Comparison of ENCODE assay signal across 9 cellular contexts in genomic region chr10:78304091-78305045, GRCh38.
DNase-seq lines count a peak whose midpoint lies in the region; TF ChIP-seq lines count a peak whose summit lies in the region.
"Had no signal": no experiment of that assay in that cellular context is flagged by ENCODE, and none has a peak within 500 bp of the region (broad histone marks: within the 10 kb centered on the region; RNA-seq: fewer than 3 reads in every experiment).

No MANE protein-coding gene starts in this region.

- H3K4me1 ChIP-seq in MM.1S (ENCODE audit: low read length) (peaks cover 11% of the 10 kb centered on the region), colonic mucosa (no peaks in the 10 kb centered on the region), tibial nerve (peaks cover 0 to 18% (median 1%) of the 10 kb centered on the region in 4 donors)

- no peaks in the 10 kb centered on the region for H3K9me3 Mint-ChIP-seq in Calu3 (ENCODE audit: low read depth, unreplicated experiment)

- H3K27me3 Mint-ChIP-seq in Calu3 (ENCODE audit: unreplicated experiment) = peaks cover 46% of the 10 kb centered on the region

- no peak overlapping the region for H3K27ac Mint-ChIP-seq in Calu3 (ENCODE audit: unreplicated experiment)

- H4K20me1 ChIP-seq in MM.1S (ENCODE audit: insufficient read depth, low read length) (no peaks in the 10 kb centered on the region), neural cell (ENCODE audit: insufficient read depth) (no peaks in the 10 kb centered on the region)

- H2AFZ ChIP-seq in MM.1S (ENCODE audit: low read length) (no peak overlapping the region), neural cell (ENCODE audit: low read depth, low read length) (no peak overlapping the region)

- H3K9me3 ChIP-seq in MM.1S (replicated peaks; ENCODE audit: insufficient read depth, low read length) (no peaks in the 10 kb centered on the region), colonic mucosa (no peaks in the 10 kb centered on the region), neural cell (ENCODE audit: low read length) (no peaks in the 10 kb centered on the region), tibial nerve (no peaks in the 10 kb centered on the region)

- TF ChIP-seq EP300 in neural cell (conservative IDR thresholded peaks at IDR 0.05; ENCODE audit: poor library complexity, severe bottlenecking) (no peak), tibial nerve (IDR thresholded peaks at IDR 0.05) (no peak)

- CTCF ChIA-PET in Calu3 (lab: Charles Lee) = interaction anchor here (1.6 to 2.2 kb wide), 2 partner anchors 48 to 257 kb away, joined by 3 to 6 read pairs; no protein-coding TSS in a partner anchor

- no peak for TF ChIP-seq RAD21 in neural cell (conservative IDR thresholded peaks at IDR 0.05)

- H3F3A ChIP-seq in MM.1S (ENCODE audit: insufficient read depth, low read length) (no peaks in the 10 kb centered on the region), neural cell (ENCODE audit: insufficient read depth, low read length, poor library complexity, severe bottlenecking) (no peaks in the 10 kb centered on the region)

- DNase-seq in MM.1S = no peak
- peak; percentile 17 for DNase-seq in colonic mucosa
- no peak for DNase-seq in tibial nerve (ENCODE audit: low spot score in 2 of 2)
- DNase-seq in Calu3 = no peak
- DNase-seq in GDM1 (lab: John Stamatoyannopoulos, UW) = no peak
- no peak for DNase-seq in NCI-H774 (lab: John Stamatoyannopoulos, UW)
- DNase-seq: stimulated activated CD4-positive, alpha-beta T cell treated with anti-CD3 and anti-CD28 coated beads, Interleukin-1b, Interleukin-23, amount 100 ng/mL, for 48 hours had no signal

- H3K27ac ChIP-seq in C4-2B = peak overlapping the region; percentile 97
- H3K27ac ChIP-seq in MM.1S (ENCODE audit: low read length) = no peak overlapping the region
- H3K27ac ChIP-seq in colonic mucosa = no peak overlapping the region
- H3K27ac ChIP-seq in neural cell (ENCODE audit: low read length) = peak overlapping the region; percentile 87
- H3K27ac ChIP-seq in tibial nerve = peak overlapping the region in 1 of 4 donors; percentile 86

- no peak for TF ChIP-seq POLR2A in tibial nerve (IDR thresholded peaks at IDR 0.05)

- TF ChIP-seq CTCF in C4-2B (conservative IDR thresholded peaks at IDR 0.05) = no peak
- no peak for TF ChIP-seq CTCF in MM.1S (IDR thresholded peaks at IDR 0.05; ENCODE audit: low read length)
- no peak for TF ChIP-seq CTCF in colonic mucosa (IDR thresholded peaks at IDR 0.05)
- no peak for TF ChIP-seq CTCF in neural cell (IDR thresholded peaks at IDR 0.05; ENCODE audit: poor library complexity, severe bottlenecking)
- TF ChIP-seq CTCF in tibial nerve (IDR thresholded peaks at IDR 0.05) = no peak
- TF ChIP-seq CTCF in Calu3 (IDR thresholded peaks at IDR 0.05; ENCODE audit: unreplicated experiment) = no peak

- WGBS in tibial nerve, 2 donors = 91% methylated on average over 12 of the region's 12 CpGs

- H3K9ac ChIP-seq in MM.1S (ENCODE audit: low read length) = no peak overlapping the region
- no peak overlapping the region for H3K9ac ChIP-seq in colonic mucosa (ENCODE audit: low read depth in 2 of 2, low read length in 2 of 2)
- peak overlapping the region; percentile 85 for H3K9ac ChIP-seq in neural cell (ENCODE audit: low read length)

- H3K27me3 ChIP-seq in MM.1S (replicated peaks; ENCODE audit: insufficient read depth, low read length) (no peaks in the 10 kb centered on the region), colonic mucosa (no peaks in the 10 kb centered on the region), neural cell (ENCODE audit: insufficient read depth, low read depth, low read length) (no peaks in the 10 kb centered on the region), tibial nerve (no peaks in the 10 kb centered on the region)

- no peaks in the 10 kb centered on the region for H3K9me2 ChIP-seq in MM.1S (replicated peaks; ENCODE audit: insufficient read depth, low read length)
- no peaks in the 10 kb centered on the region for H3K9me2 ChIP-seq in neural cell (ENCODE audit: insufficient read depth, low read length)

- no peak overlapping the region for H3K4me3 ChIP-seq in MM.1S (ENCODE audit: low read length)
- H3K4me3 ChIP-seq in colonic mucosa = no peak overlapping the region
- H3K4me3 ChIP-seq in neural cell (ENCODE audit: low read length) = no peak overlapping the region
- no peak overlapping the region for H3K4me3 ChIP-seq in tibial nerve

- H3K4me1 Mint-ChIP-seq in Calu3 (ENCODE audit: low read depth, unreplicated experiment) = peaks cover 7% of the 10 kb centered on the region

- BruUV-seq in Calu3 (replicated peaks; lab: Mats Ljungman, UMichigan) = no TSS peak

- H3K36me3 ChIP-seq in MM.1S (replicated peaks; ENCODE audit: insufficient read depth, low read length) = no peaks in the 10 kb centered on the region
- H3K36me3 ChIP-seq in colonic mucosa = no peaks in the 10 kb centered on the region
- no peaks in the 10 kb centered on the region for H3K36me3 ChIP-seq in neural cell (ENCODE audit: insufficient read depth, low read length)
- H3K36me3 ChIP-seq in tibial nerve = no peaks in the 10 kb centered on the region

- H3K79me2 ChIP-seq in MM.1S (ENCODE audit: low read length) (no peaks in the 10 kb centered on the region), neural cell (replicated peaks; ENCODE audit: insufficient read depth, low read length) (no peaks in the 10 kb centered on the region)

- H3K36me3 Mint-ChIP-seq in Calu3 (ENCODE audit: insufficient read depth, unreplicated experiment) = peaks cover 13% of the 10 kb centered on the region

- H3K4me3 Mint-ChIP-seq in Calu3 (ENCODE audit: low read depth, unreplicated experiment) = no peak overlapping the region

- intact Hi-C loops in colonic mucosa (cut with DNase I) = loop anchor here (10.0 kb wide), 2 partner anchors 260 to 890 kb away; no protein-coding TSS in a partner anchor
- intact Hi-C loops in Calu3 (cut with micrococcal nuclease; ENCODE audit: unreplicated experiment) = loop anchor here (5.0 kb wide), 1 partner anchor 763 kb away; the partner anchor contains the start of gene ZMIZ1

- H3K4me2 ChIP-seq in MM.1S (ENCODE audit: low read depth, low read length) (peak overlapping the region; percentile 98; the same call in 1 of the 2 replicates), neural cell (ENCODE audit: low read length) (no peak overlapping the region)

TF ChIP-seq in neural cell, 6 proteins besides CTCF, POLR2A, EP300 and RAD21:
- TF ChIP-seq EZH2 (IDR thresholded peaks at IDR 0.05; ENCODE audit: borderline replicate concordance, insufficient read depth, low read length, poor library complexity, severe bottlenecking) (no peak), MXI1 (conservative IDR thresholded peaks at IDR 0.05; ENCODE audit: poor library complexity, severe bottlenecking) (no peak), SMC3 (conservative IDR thresholded peaks at IDR 0.05; ENCODE audit: poor library complexity) (no peak), POLR2AphosphoS5 (IDR thresholded peaks at IDR 0.05) (no peak), TAF1 (IDR thresholded peaks at IDR 0.05; ENCODE audit: low read depth) (no peak)
- TF ChIP-seq, protein P1, sequence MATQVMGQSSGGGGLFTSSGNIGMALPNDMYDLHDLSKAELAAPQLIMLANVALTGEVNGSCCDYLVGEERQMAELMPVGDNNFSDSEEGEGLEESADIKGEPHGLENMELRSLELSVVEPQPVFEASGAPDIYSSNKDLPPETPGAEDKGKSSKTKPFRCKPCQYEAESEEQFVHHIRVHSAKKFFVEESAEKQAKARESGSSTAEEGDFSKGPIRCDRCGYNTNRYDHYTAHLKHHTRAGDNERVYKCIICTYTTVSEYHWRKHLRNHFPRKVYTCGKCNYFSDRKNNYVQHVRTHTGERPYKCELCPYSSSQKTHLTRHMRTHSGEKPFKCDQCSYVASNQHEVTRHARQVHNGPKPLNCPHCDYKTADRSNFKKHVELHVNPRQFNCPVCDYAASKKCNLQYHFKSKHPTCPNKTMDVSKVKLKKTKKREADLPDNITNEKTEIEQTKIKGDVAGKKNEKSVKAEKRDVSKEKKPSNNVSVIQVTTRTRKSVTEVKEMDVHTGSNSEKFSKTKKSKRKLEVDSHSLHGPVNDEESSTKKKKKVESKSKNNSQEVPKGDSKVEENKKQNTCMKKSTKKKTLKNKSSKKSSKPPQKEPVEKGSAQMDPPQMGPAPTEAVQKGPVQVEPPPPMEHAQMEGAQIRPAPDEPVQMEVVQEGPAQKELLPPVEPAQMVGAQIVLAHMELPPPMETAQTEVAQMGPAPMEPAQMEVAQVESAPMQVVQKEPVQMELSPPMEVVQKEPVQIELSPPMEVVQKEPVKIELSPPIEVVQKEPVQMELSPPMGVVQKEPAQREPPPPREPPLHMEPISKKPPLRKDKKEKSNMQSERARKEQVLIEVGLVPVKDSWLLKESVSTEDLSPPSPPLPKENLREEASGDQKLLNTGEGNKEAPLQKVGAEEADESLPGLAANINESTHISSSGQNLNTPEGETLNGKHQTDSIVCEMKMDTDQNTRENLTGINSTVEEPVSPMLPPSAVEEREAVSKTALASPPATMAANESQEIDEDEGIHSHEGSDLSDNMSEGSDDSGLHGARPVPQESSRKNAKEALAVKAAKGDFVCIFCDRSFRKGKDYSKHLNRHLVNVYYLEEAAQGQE (IDR thresholded peaks at IDR 0.05; ENCODE audit: borderline replicate concordance) = no peak

Comparison
In these comparisons a context has a peak if more than half of its experiments do, and no peak if none do; other contexts are left out.
1. H3K27ac ChIP-seq: peak in C4-2B (single experiment) and neural cell (single experiment); none in MM.1S (single experiment) and colonic mucosa (single experiment).